In genomic region chr6:33172307-33173227, GRCh38 we compare ENCODE assay signal across 9 cellular contexts. TPM values are rescaled to one million over a fixed set of nuclear protein-coding genes. Genes with fewer than 3 reads are reported as not detected.
A peak's percentile ranks its signal among the peaks of the same experiment; 100 is the strongest.
DNase-seq lines count a peak whose midpoint lies in the region; ATAC-seq and TF ChIP-seq lines count a peak whose summit lies in the region.
"Had no signal": no experiment of that assay in that cellular context is flagged by ENCODE, and none has a peak within 500 bp of the region (broad histone marks: within the 10 kb centered on the region; RNA-seq: fewer than 3 reads in every experiment).

No MANE protein-coding gene starts in this region.

- no peak for ATAC-seq in GM18505 (IDR thresholded peaks at IDR 0.05; ENCODE audit: unreplicated experiment)
- ATAC-seq in HG03520 (IDR thresholded peaks at IDR 0.05; ENCODE audit: unreplicated experiment), result no peak
- ATAC-seq in HG03571 (IDR thresholded peaks at IDR 0.05; ENCODE audit: unreplicated experiment), result no peak
- no peak for ATAC-seq in GM18520 (IDR thresholded peaks at IDR 0.05; ENCODE audit: unreplicated experiment)

- H3K36me3 ChIP-seq in prostate gland, result no peaks in the 10 kb centered on the region

- intact Hi-C loops in prostate gland (cut with DNase I), result no loop called here

- no peak overlapping the region for H3K27ac ChIP-seq in prostate gland

- H3K9me3 ChIP-seq in prostate gland, result no peaks in the 10 kb centered on the region

- peak; percentile 31 for DNase-seq in NCI-H69 (lab: John Stamatoyannopoulos, UW)
- no peak for DNase-seq in epithelial cell of proximal tubule (ENCODE audit: low read depth)
- DNase-seq in prostate gland (ENCODE audit: low spot score), result peak; percentile 11
- DNase-seq: NCI-H2029 treated with DMSO at 0.1 percent for 48 hours had no signal

- peak; percentile 83 for TF ChIP-seq CTCF in GM12873 (IDR thresholded peaks at IDR 0.05; ENCODE audit: insufficient read depth, low read depth, low read length, missing control alignments)
- TF ChIP-seq CTCF in epithelial cell of proximal tubule (conservative IDR thresholded peaks at IDR 0.05; ENCODE audit: low read depth, low read length), result peak; percentile 80
- TF ChIP-seq CTCF in prostate gland (IDR thresholded peaks at IDR 0.05), result peak in 3 of 4 experiments; percentile 19 to 63 (median 61)

- H3K4me3 ChIP-seq in epithelial cell of proximal tubule (ENCODE audit: low read depth, low read length) (no peak overlapping the region), prostate gland (no peak overlapping the region)

- no peaks in the 10 kb centered on the region for H3K27me3 ChIP-seq in prostate gland (replicated peaks; ENCODE audit: insufficient read depth)

- H3K4me1 ChIP-seq in prostate gland (replicated peaks), result no peaks in the 10 kb centered on the region

- TF ChIP-seq POLR2A in prostate gland (IDR thresholded peaks at IDR 0.05) (no peak), GM18505 (IDR thresholded peaks at IDR 0.05; ENCODE audit: borderline replicate concordance, extremely low read depth, insufficient read depth, insufficient read length) (no peak)

- 60% methylated on average over 12 of the region's 12 CpGs for WGBS in prostate gland

RNA-seq across cellular contexts. Expression of gene COL11A2, which starts 19.7 kb away (rescaled TPM):
- total RNA-seq in epithelial cell of proximal tubule (0.06 and 0.07 TPM in 2 replicates), prostate gland (1 to 10 TPM in 1 of 2 donors, under 1 TPM in 1; 0.91 to 3.6 TPM)

RNA-seq across cellular contexts. Expression of gene RXRB, which starts 27.9 kb away (rescaled TPM):
- total RNA-seq in epithelial cell of proximal tubule (15.0 and 15.1 TPM in 2 replicates), prostate gland (10 to 100 TPM; 30.6 to 40.5 TPM)

RNA-seq across cellular contexts. Expression of gene SLC39A7, which starts 28.1 kb away (rescaled TPM):
- total RNA-seq in epithelial cell of proximal tubule (70.8 and 97.8 TPM in 2 replicates), prostate gland (100 to 1,000 TPM; 109 to 182 TPM)

RNA-seq across cellular contexts. Expression of gene HSD17B8, which starts 31.9 kb away (rescaled TPM):
- total RNA-seq in epithelial cell of proximal tubule (16.3 and 16.9 TPM in 2 replicates), prostate gland (10 to 100 TPM; 21.9 to 43.7 TPM)

RNA-seq across cellular contexts. Expression of gene RING1, which starts 35.7 kb away (rescaled TPM):
- total RNA-seq in epithelial cell of proximal tubule (11.3 and 17.2 TPM in 2 replicates), prostate gland (10 to 100 TPM; 23.9 to 30.8 TPM)
